20 cellular contexts compared by ENCODE assay signal in the genomic region with DNA sequence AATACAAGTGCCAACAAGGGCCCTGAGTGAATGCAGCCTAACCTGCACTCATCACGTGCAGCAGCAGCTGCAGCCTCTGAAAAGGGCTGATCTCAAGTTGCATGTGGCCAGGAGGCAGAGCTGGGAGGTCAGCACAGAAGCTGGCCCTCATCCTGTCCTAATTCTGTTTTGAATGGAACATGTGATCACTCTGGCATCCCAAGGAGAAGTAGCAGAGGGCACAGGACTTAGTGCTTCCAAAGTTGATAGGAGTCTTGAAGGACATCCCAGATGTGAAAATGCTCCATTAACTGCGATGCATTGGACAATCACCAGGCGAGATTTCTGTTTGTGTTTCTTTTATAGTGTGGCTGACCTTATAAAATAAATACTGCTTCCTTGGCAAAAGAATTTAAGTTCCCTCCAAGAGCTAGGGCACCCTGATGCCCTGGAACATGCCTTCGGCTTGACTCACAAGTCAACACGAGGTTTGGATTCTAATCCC. TPM values are rescaled to one million over a fixed set of nuclear protein-coding genes. Genes with fewer than 3 reads are reported as not detected.
A peak's percentile ranks its signal among the peaks of the same experiment; 100 is the strongest.
DNase-seq lines count a peak whose midpoint lies in the region; ATAC-seq, FAIRE-seq and TF ChIP-seq lines count a peak whose summit lies in the region.
"Had no signal": no experiment of that assay in that cellular context is flagged by ENCODE, and none has a peak within 500 bp of the region (broad histone marks: within the 10 kb centered on the region; RNA-seq: fewer than 3 reads in every experiment).

No MANE protein-coding gene starts in this region.

- H3K4me2 ChIP-seq in A549, result peak overlapping the region; percentile 45

- CTCF ChIA-PET in A549 (lab: Yijun Ruan, JAX), result no interaction called here

- H3K27ac ChIP-seq in A549 (peak overlapping the region; percentile 31 to 49; a peak in 4 of 6 replicates), SJSA1 (peak overlapping the region; percentile 9; the same call in 1 of the 2 replicates), body of pancreas (no peak overlapping the region)
- H3K27ac ChIP-seq: foreskin keratinocyte had no signal

- POLR2A ChIA-PET in A549 (lab: Yijun Ruan, JAX), result no interaction called here

- no peak for TF ChIP-seq CTCF in A549 (IDR thresholded peaks at IDR 0.05)
- no peak for TF ChIP-seq CTCF in foreskin fibroblast (IDR thresholded peaks at IDR 0.05; ENCODE audit: low read depth, low read length)
- TF ChIP-seq CTCF in body of pancreas (IDR thresholded peaks at IDR 0.05), result no peak

- no peaks in the 10 kb centered on the region for H3K27me3 ChIP-seq in SJSA1 (replicated peaks)
- no peaks in the 10 kb centered on the region for H3K27me3 ChIP-seq in body of pancreas
- H3K27me3 ChIP-seq: foreskin keratinocyte had no signal

- H3K9me3 ChIP-seq in A549 (no peaks in the 10 kb centered on the region), SJSA1 (replicated peaks) (no peaks in the 10 kb centered on the region), body of pancreas (no peaks in the 10 kb centered on the region)

- DNase-seq in A549 (ENCODE audit: low read depth in 1 of 2, low spot score in 1 of 2) (peak in 1 of 2 experiments; percentile 34), HCEC 1CT (peak; percentile 13), SJSA1 (ENCODE audit: low read depth in 1 of 2, low spot score in 2 of 2) (peak; percentile 65 to 74), foreskin fibroblast (peak; percentile 28 to 36), NCI-H1417 (lab: John Stamatoyannopoulos, UW) (no peak), body of pancreas (no peak)
- DNase-seq: activated CD4-positive, alpha-beta T cell treated with anti-CD3 and anti-CD28 coated beads for 1 hour; AML-193; central memory CD4-positive, alpha-beta T cell; COR-L47; effector CD8-positive, alpha-beta T cell; foreskin keratinocyte; GF-D8; SHP77; stimulated activated CD4-positive, alpha-beta T cell treated with anti-CD3 and anti-CD28 coated beads, Interleukin-4, amount 100 ng/mL, for 4 hours; stimulated activated CD8-positive, alpha-beta memory T cell treated with anti-CD3 and anti-CD28 coated beads, Interleukin-4, amount 100 ng/mL, for 48 hours had no signal

- FAIRE-seq in A549 (lab: Jason Lieb, UNC), result no peak
- FAIRE-seq: GM12891 had no signal

- peaks cover 34% of the 10 kb centered on the region for H3K4me1 ChIP-seq in A549
- H3K4me1 ChIP-seq in SJSA1 (replicated peaks), result peaks cover 52% of the 10 kb centered on the region
- peaks cover 11% of the 10 kb centered on the region for H3K4me1 ChIP-seq in body of pancreas

- no peak for TF ChIP-seq EP300 in A549 (IDR thresholded peaks at IDR 0.05)

- intact Hi-C loops in body of pancreas (cut with DNase I), result no loop called here

- no peak overlapping the region for H3K4me3 ChIP-seq in A549
- no peak overlapping the region for H3K4me3 ChIP-seq in SJSA1
- H3K4me3 ChIP-seq in foreskin fibroblast (ENCODE audit: low read depth in 1 of 2, low read length in 2 of 2), result no peak overlapping the region
- no peak overlapping the region for H3K4me3 ChIP-seq in body of pancreas

- no peaks in the 10 kb centered on the region for H3K36me3 ChIP-seq in SJSA1
- no peaks in the 10 kb centered on the region for H3K36me3 ChIP-seq in body of pancreas (replicated peaks in 1 of 2; ENCODE audit: insufficient read depth in 1 of 2, low read depth in 2 of 2)

- no peak for TF ChIP-seq RAD21 in A549 (conservative IDR thresholded peaks at IDR 0.05 in 1 of 2, IDR thresholded peaks at IDR 0.05 in 1 of 2)

- whole genome bisulfite sequencing in A549 (ENCODE audit: missing lambda C conversion rate), result 29% methylated on average over 5 of the region's 5 CpGs
- 77 to 85% methylated on average over 5 of the region's 5 CpGs for WGBS in body of pancreas, 2 donors

- TF ChIP-seq POLR2A in A549 (IDR thresholded peaks at IDR 0.05; ENCODE audit: low read length) (no peak), body of pancreas (IDR thresholded peaks at IDR 0.05) (no peak)

- ATAC-seq in A549 (peak in 1 of 2 experiments; percentile 39; a peak in 1 of 6 replicates), esophagus mucosa (no peak), GM19467 (IDR thresholded peaks at IDR 0.05; ENCODE audit: unreplicated experiment) (no peak), body of pancreas (no peak)
- ATAC-seq: foreskin keratinocyte, sciatic nerve had no signal

TF ChIP-seq in A549, 52 proteins besides CTCF, POLR2A, EP300 and RAD21:
- no peak for TF ChIP-seq NFE2L2 (conservative IDR thresholded peaks at IDR 0.05; ENCODE audit: low read length)
- TF ChIP-seq MYC (IDR thresholded peaks at IDR 0.05; ENCODE audit: borderline replicate concordance, low read length), result no peak
- TF ChIP-seq HOXA7 (CRISPR knock-in tag; IDR thresholded peaks at IDR 0.05), result no peak
- TF ChIP-seq NR3C1 (IDR thresholded peaks at IDR 0.05), result no peak
- no peak for TF ChIP-seq BHLHE40 (IDR thresholded peaks at IDR 0.05; ENCODE audit: low read depth, low read length)
- no peak for TF ChIP-seq EHMT2 (IDR thresholded peaks at IDR 0.05; ENCODE audit: low read depth)
- TF ChIP-seq HDAC2 (IDR thresholded peaks at IDR 0.05), result no peak

RNA-seq across cellular contexts. Expression of gene STAG1, which starts 31.6 kb away (rescaled TPM):
- polyA plus RNA-seq in A549 (2011; rRNA removed) (14.8 and 19.2 TPM in 2 replicates), A549 (2017; fragmentation: RNase III; extraction: RNeasy Plus Mini Kit Qiagen cat#74134 plus additional on column Dnase treatment) (10.8 to 12.8 TPM (median 11.3 TPM) in 3 replicates)
- polyA plus RNA-seq in A549 (2012; cell fraction: cytosol; rRNA removed), result 2.9 and 3.0 TPM in 2 replicates
- 1.9 and 3.0 TPM in 2 replicates for polyA plus RNA-seq in A549 (2012; cell fraction: nucleus; rRNA removed)
- polyA minus RNA-seq in A549 (2011; rRNA and poly(A)+ RNA removed), result 10.9 and 11.6 TPM in 2 replicates
- total RNA-seq in SJSA1 (2014; rRNA removed; shearing (Covaris generic)), result 20.6 and 31.9 TPM in 2 replicates
- total RNA-seq in esophagus mucosa (19.3 TPM), body of pancreas (10 to 100 TPM; 26.2 to 28.3 TPM)

RNA-seq across cellular contexts. Expression of gene SLC35G2, which starts 35.2 kb away (rescaled TPM):
- polyA plus RNA-seq in A549 (2011; rRNA removed) (30.0 and 34.8 TPM in 2 replicates), A549 (2017; fragmentation: RNase III; extraction: RNeasy Plus Mini Kit Qiagen cat#74134 plus additional on column Dnase treatment) (15.0 to 17.2 TPM (median 16.5 TPM) in 3 replicates)
- 6.2 and 6.8 TPM in 2 replicates for polyA plus RNA-seq in A549 (2012; cell fraction: cytosol; rRNA removed)
- polyA plus RNA-seq in A549 (2012; cell fraction: nucleus; rRNA removed), result 6.5 and 10.4 TPM in 2 replicates
- polyA minus RNA-seq in A549 (2011; rRNA and poly(A)+ RNA removed), result 6.3 and 6.5 TPM in 2 replicates
- 29.0 and 39.4 TPM in 2 replicates for total RNA-seq in SJSA1 (2014; rRNA removed; shearing (Covaris generic))
- total RNA-seq in esophagus mucosa (1.0 TPM), body of pancreas (1 to 10 TPM; 7.3 to 7.8 TPM)

Comparison
In these comparisons a context has a peak if more than half of its experiments do, and no peak if none do; other contexts are left out.
1. DNase-seq: peak in HCEC 1CT (single experiment), SJSA1 (2 of 2) and foreskin fibroblast (2 of 2); none in NCI-H1417 (0 of 3) and body of pancreas (0 of 4).
2. H3K27ac ChIP-seq: peak in A549 (2 of 2) and SJSA1 (single experiment); none in body of pancreas (0 of 4).